Comparison of ENCODE assay signal across 9 cellular contexts in genomic region chr6:133837801-133838349, GRCh38. TPM values are rescaled to one million over a fixed set of nuclear protein-coding genes. Genes with fewer than 3 reads are reported as not detected.
DNase-seq lines count a peak whose midpoint lies in the region; ATAC-seq and TF ChIP-seq lines count a peak whose summit lies in the region.
"Had no signal": no experiment of that assay in that cellular context is flagged by ENCODE, and none has a peak within 500 bp of the region (broad histone marks: within the 10 kb centered on the region; RNA-seq: fewer than 3 reads in every experiment).

No MANE protein-coding gene starts in this region.

- no peaks in the 10 kb centered on the region for H3K9me3 Mint-ChIP-seq in MCF 10A (ENCODE audit: unreplicated experiment)

- intact Hi-C loops in MCF 10A (cut with micrococcal nuclease): loop anchor here (2.0 kb wide), 1 partner anchor 79 kb away; no protein-coding TSS in a partner anchor

- TF ChIP-seq CTCF in MCF 10A (IDR thresholded peaks at IDR 0.05; ENCODE audit: unreplicated experiment): peak; percentile 47
- peak; percentile 85 for TF ChIP-seq CTCF in kidney epithelial cell (IDR thresholded peaks at IDR 0.05; ENCODE audit: insufficient read depth, low read length, poor library complexity, severe bottlenecking)

- DNase-seq in COLO668 (lab: John Stamatoyannopoulos, UW; ENCODE audit: unreplicated experiment): peak; percentile 61
- DNase-seq in LHCN-M2 (ENCODE audit: low read depth): peak; percentile 54
- DNase-seq in UCSD-AML1 (lab: John Stamatoyannopoulos, UW; ENCODE audit: unreplicated experiment): peak; percentile 70
- peak; percentile 50 for DNase-seq in MCF 10A (ENCODE audit: unreplicated experiment)
- peak; percentile 5 for DNase-seq in kidney epithelial cell (ENCODE audit: low read depth)
- peak; percentile 56 for DNase-seq in stimulated activated CD4-positive, alpha-beta T cell treated with anti-CD3 and anti-CD28 coated beads, Interleukin-4, amount 100 ng/mL, for 24 hours
- no peak for DNase-seq in superior temporal gyrus (ENCODE audit: extremely low spot score)

- peaks cover 10% of the 10 kb centered on the region for H3K36me3 Mint-ChIP-seq in MCF 10A (ENCODE audit: insufficient read depth, unreplicated experiment)

- ATAC-seq in GM21423 (IDR thresholded peaks at IDR 0.05; ENCODE audit: unreplicated experiment): peak; percentile 81

- BruUV-seq in MCF 10A (replicated peaks; lab: Mats Ljungman, UMichigan): no TSS peak

- peak overlapping the region; percentile 50 for H3K4me3 ChIP-seq in kidney epithelial cell (ENCODE audit: low read depth, low read length)
- H3K4me3 ChIP-seq: SJSA1 had no signal

- peak overlapping the region; percentile 55 for H3K4me3 Mint-ChIP-seq in MCF 10A (ENCODE audit: unreplicated experiment)

- H3K27me3 Mint-ChIP-seq in MCF 10A (ENCODE audit: insufficient read depth, unreplicated experiment): no peaks in the 10 kb centered on the region

- no peak overlapping the region for H3K27ac Mint-ChIP-seq in MCF 10A (ENCODE audit: low read depth, unreplicated experiment)

- no peaks in the 10 kb centered on the region for H3K27me3 ChIP-seq in kidney epithelial cell (ENCODE audit: control insufficient read depth, insufficient read depth, low read length)
- H3K27me3 ChIP-seq: SJSA1 had no signal

- no peaks in the 10 kb centered on the region for H3K36me3 ChIP-seq in kidney epithelial cell (ENCODE audit: control insufficient read depth, insufficient read depth, low read length)
- H3K36me3 ChIP-seq: SJSA1 had no signal

- peaks cover 6% of the 10 kb centered on the region for H3K4me1 Mint-ChIP-seq in MCF 10A (ENCODE audit: insufficient read depth, unreplicated experiment)

- CTCF ChIA-PET in MCF 10A (lab: Yijun Ruan, JAX): interaction anchor here (0.6 to 2.9 kb wide), 8 partner anchors 14 to 79 kb away, joined by 3 to 20 read pairs (median 4); no protein-coding TSS in a partner anchor

- POLR2A ChIA-PET in MCF 10A (lab: Yijun Ruan, JAX): interaction anchor here (0.7 kb wide), 1 partner anchor 1078 kb away, joined by 3 read pairs; no protein-coding TSS in a partner anchor

RNA-seq across cellular contexts. Expression of gene TCF21, which starts 51.0 kb away (rescaled TPM):
- total RNA-seq in LHCN-M2 (2014; rRNA removed) (not detected in 2 replicates), MCF 10A (2022) (not detected in 2 replicates), kidney epithelial cell (0.33 and 0.68 TPM in 2 replicates)
- not detected for polyA plus RNA-seq in LHCN-M2 (2012)
